26 cellular contexts compared by ENCODE assay signal in genomic region chr3:160545481-160545880, GRCh38. TPM values are rescaled to one million over a fixed set of nuclear protein-coding genes. Genes with fewer than 3 reads are reported as not detected.
DNase-seq lines count a peak whose midpoint lies in the region; TF ChIP-seq lines count a peak whose summit lies in the region.
"Had no signal": no experiment of that assay in that cellular context is flagged by ENCODE, and none has a peak within 500 bp of the region (broad histone marks: within the 10 kb centered on the region; RNA-seq: fewer than 3 reads in every experiment).

No MANE protein-coding gene starts in this region.

- H3K27ac ChIP-seq in H9 (ENCODE audit: insufficient read length, low read depth, low read length), result no peak overlapping the region
- H3K27ac ChIP-seq: colonic mucosa, gastroesophageal sphincter, left ventricle myocardium inferior, RWPE1, upper lobe of right lung had no signal

- no peak overlapping the region for H2BK15ac ChIP-seq in H9 (ENCODE audit: low read depth, low read length)

- no peak overlapping the region for H2BK120ac ChIP-seq in H9 (ENCODE audit: low read depth, low read length, poor library complexity, severe bottlenecking)

- H4K20me1 ChIP-seq in H9 (ENCODE audit: control insufficient read depth, insufficient read depth, insufficient read length), result no peaks in the 10 kb centered on the region

- H3K23me2 ChIP-seq in H9 (ENCODE audit: insufficient read length, low read depth, low read length, poor library complexity, severe bottlenecking), result no peaks in the 10 kb centered on the region

- TF ChIP-seq CTCF in H9 (conservative IDR thresholded peaks at IDR 0.05), result no peak
- no peak for TF ChIP-seq CTCF in chondrocyte (IDR thresholded peaks at IDR 0.05)
- no peak for TF ChIP-seq CTCF in osteocyte (IDR thresholded peaks at IDR 0.05)

- H4K91ac ChIP-seq in H9 (ENCODE audit: insufficient read length, low read depth, low read length), result no peak overlapping the region

- no peak overlapping the region for H3K18ac ChIP-seq in H9 (ENCODE audit: insufficient read length, low read depth, low read length)

- no peaks in the 10 kb centered on the region for H3K9me3 ChIP-seq in H9 (ENCODE audit: control insufficient read depth, low read depth, low read length)
- H3K9me3 ChIP-seq: colonic mucosa, gastroesophageal sphincter, mucosa of descending colon, upper lobe of right lung had no signal

- no peak overlapping the region for H4K5ac ChIP-seq in H9 (ENCODE audit: insufficient read length, low read depth, low read length)

- H3K4me1 Mint-ChIP-seq in activated T-cell treated with anti-CD3 and anti-CD28 coated beads, Interleukin-2, amount 50 U/mL, for 24 hours (ENCODE audit: low read depth), result peaks cover 80% of the 10 kb centered on the region
- peaks cover 9 to 16% of the 10 kb centered on the region in 2 experiments for H3K4me1 Mint-ChIP-seq in H9
- peaks cover 58% of the 10 kb centered on the region for H3K4me1 Mint-ChIP-seq in chondrocyte (ENCODE audit: low read depth)
- peaks cover 40% of the 10 kb centered on the region for H3K4me1 Mint-ChIP-seq in osteocyte (ENCODE audit: unreplicated experiment)

- H3K4me3 Mint-ChIP-seq in activated T-cell treated with anti-CD3 and anti-CD28 coated beads, Interleukin-2, amount 50 U/mL, for 24 hours, result no peak overlapping the region
- H3K4me3 Mint-ChIP-seq in H9 (no peak overlapping the region), chondrocyte (ENCODE audit: unreplicated experiment) (no peak overlapping the region), osteocyte (ENCODE audit: unreplicated experiment) (no peak overlapping the region)

- no peak overlapping the region for H2BK20ac ChIP-seq in H9 (ENCODE audit: low read depth, low read length, poor library complexity, severe bottlenecking)

- H4K8ac ChIP-seq in H9 (replicated peaks; ENCODE audit: insufficient read length, low read depth, low read length), result no peak overlapping the region

- H2AK5ac ChIP-seq in H9 (ENCODE audit: insufficient read length, low read length), result no peak overlapping the region

- peak overlapping the region; percentile 1 for H3K27ac Mint-ChIP-seq in activated T-cell treated with anti-CD3 and anti-CD28 coated beads, Interleukin-2, amount 50 U/mL, for 24 hours
- H3K27ac Mint-ChIP-seq in H9 (peak overlapping the region in 2 of 3 experiments; percentile 10 to 78; a peak in 2 of 7 replicates), chondrocyte (ENCODE audit: unreplicated experiment) (peak overlapping the region; percentile 77), osteocyte (ENCODE audit: unreplicated experiment) (peak overlapping the region; percentile 70)

- peaks cover 9% of the 10 kb centered on the region for H3K79me1 ChIP-seq in H9 (ENCODE audit: insufficient read depth, low read depth, low read length, poor library complexity, severe bottlenecking)

- no peak overlapping the region for H3K4ac ChIP-seq in H9 (ENCODE audit: low read depth, low read length)

- no peak for DNase-seq in activated T-cell treated with anti-CD3 and anti-CD28 coated beads, Interleukin-2, amount 50 U/mL, for 24 hours
- no peak for DNase-seq in activated T-cell treated with anti-CD3 and anti-CD28 coated beads for 4 hours
- no peak for DNase-seq in H9
- no peak for DNase-seq in chondrocyte (ENCODE audit: low spot score)
- DNase-seq in osteocyte (ENCODE audit: extremely low spot score, unreplicated experiment), result no peak
- no peak for DNase-seq in anterior cingulate cortex (lab: John Stamatoyannopoulos, UW)
- DNase-seq in effector CD8-positive, alpha-beta T cell (lab: John Stamatoyannopoulos, UW), result no peak
- DNase-seq in KG1 (lab: John Stamatoyannopoulos, UW), result no peak
- DNase-seq: 8988T; activated CD4-positive, alpha-beta T cell treated with anti-CD3 and anti-CD28 coated beads, Interleukin-2, amount 50 U/mL, for 1 hour; activated effector memory CD4-positive, alpha-beta T cell treated with anti-CD3 and anti-CD28 coated beads, Interleukin-2, amount 50 U/mL, for 16 hours; colonic mucosa; HCEC 1CT; hypothalamus; IMR-90; left ventricle myocardium inferior; mucosa of descending colon; NCI-H2029 treated with DMSO at 0.1 percent for 48 hours; NCI-H345; NCI-H82; small intestine; stimulated activated CD4-positive, alpha-beta T cell treated with anti-CD3 and anti-CD28 coated beads, Interleukin-1b, Interleukin-23, amount 100 ng/mL, for 48 hours; T-helper 9 cell; upper lobe of right lung had no signal

- no peak overlapping the region for H2AFZ ChIP-seq in H9 (ENCODE audit: low read length)

- H2BK5ac ChIP-seq in H9 (ENCODE audit: insufficient read length, low read length), result no peak overlapping the region

- no peak overlapping the region for H3K4me2 ChIP-seq in H9 (ENCODE audit: insufficient read depth, insufficient read length, low read length)

- peaks cover 5% of the 10 kb centered on the region for H3K9me3 Mint-ChIP-seq in activated T-cell treated with anti-CD3 and anti-CD28 coated beads, Interleukin-2, amount 50 U/mL, for 24 hours
- H3K9me3 Mint-ChIP-seq in H9 (peaks cover 17 to 19% of the 10 kb centered on the region in 2 experiments), chondrocyte (ENCODE audit: low read depth) (peaks cover 4% of the 10 kb centered on the region), osteocyte (ENCODE audit: unreplicated experiment) (peaks cover 2% of the 10 kb centered on the region)

- H3K27me3 ChIP-seq in H9 (ENCODE audit: insufficient read depth, low read length), result no peaks in the 10 kb centered on the region
- H3K27me3 ChIP-seq: colonic mucosa, gastroesophageal sphincter, upper lobe of right lung had no signal

- no CpG with 5 or more reads among the region's 3 CpGs for WGBS in H9 (ENCODE audit: extremely low coverage, insufficient read length, low lambda C conversion rate)

- H3K27me3 Mint-ChIP-seq in activated T-cell treated with anti-CD3 and anti-CD28 coated beads, Interleukin-2, amount 50 U/mL, for 24 hours, result no peaks in the 10 kb centered on the region
- H3K27me3 Mint-ChIP-seq in H9 (ENCODE audit: low read depth), result no peaks in the 10 kb centered on the region
- no peaks in the 10 kb centered on the region for H3K27me3 Mint-ChIP-seq in chondrocyte (ENCODE audit: low read depth)
- H3K27me3 Mint-ChIP-seq in osteocyte (ENCODE audit: unreplicated experiment), result no peaks in the 10 kb centered on the region

- H3K9ac ChIP-seq in H9 (ENCODE audit: extremely low read depth, insufficient read length, low read length), result no peak overlapping the region

- no peaks in the 10 kb centered on the region; the same call in 1 of the 2 replicates for H3K4me1 ChIP-seq in H9 (ENCODE audit: insufficient read depth, low read length)
- H3K4me1 ChIP-seq: colonic mucosa had no signal

- H3K23ac ChIP-seq in H9 (ENCODE audit: insufficient read length, low read depth, low read length), result no peak overlapping the region

- H3T11ph ChIP-seq in H9 (ENCODE audit: low read length), result no peak overlapping the region

- no peak overlapping the region for H2BK12ac ChIP-seq in H9 (ENCODE audit: insufficient read length, low read depth, low read length)

- no peak overlapping the region for H3K56ac ChIP-seq in H9 (ENCODE audit: insufficient read length, low read depth, low read length)

- H3K36me3 Mint-ChIP-seq in activated T-cell treated with anti-CD3 and anti-CD28 coated beads, Interleukin-2, amount 50 U/mL, for 24 hours (ENCODE audit: low read depth), result peaks cover 58% of the 10 kb centered on the region
- H3K36me3 Mint-ChIP-seq in H9 (ENCODE audit: insufficient read depth in 1 of 3, low read depth in 3 of 3) (peaks cover 16 to 25% (median 23%) of the 10 kb centered on the region in 3 experiments), chondrocyte (ENCODE audit: low read depth) (peaks cover 3% of the 10 kb centered on the region), osteocyte (ENCODE audit: unreplicated experiment) (peaks cover 3% of the 10 kb centered on the region)

- no peak overlapping the region for H3K14ac ChIP-seq in H9 (ENCODE audit: insufficient read depth, low read length)

- H3K79me2 ChIP-seq in H9 (ENCODE audit: insufficient read depth, low read length), result peaks cover 12% of the 10 kb centered on the region; the same call in 1 of the 2 replicates

RNA-seq across cellular contexts. Expression of gene KPNA4, which starts 19.9 kb away (rescaled TPM):
- total RNA-seq in H9 (2021) (76.7 and 81.0 TPM in 2 replicates), chondrocyte (58.3 to 75.0 TPM (median 66.0 TPM) in 3 replicates), osteocyte (56.6 and 57.7 TPM in 2 replicates)

Comparison
In these comparisons a context has a peak if more than half of its experiments do, and no peak if none do; other contexts are left out.
1. H3K27ac Mint-ChIP-seq: peak in every context shown above with its lines; median percentile 77 in chondrocyte; 70 in osteocyte; 44 in H9; 1 in activated T-cell treated with anti-CD3 and anti-CD28 coated beads, Interleukin-2, amount 50 U/mL, for 24 hours.